ENCODE assay signal across 8 cellular contexts in genomic region chr19:2042485-2043268, GRCh38. TPM values are rescaled to one million over a fixed set of nuclear protein-coding genes. Genes with fewer than 3 reads are reported as not detected.
A peak's percentile ranks its signal among the peaks of the same experiment; 100 is the strongest.
DNase-seq lines count a peak whose midpoint lies in the region; TF ChIP-seq lines count a peak whose summit lies in the region.

No MANE protein-coding gene starts in this region.

- H3K4me3 ChIP-seq in GM12865 (ENCODE audit: low read depth, low read length) (peak overlapping the region; percentile 45), neuronal stem cell (ENCODE audit: low read length in 2 of 2) (peak overlapping the region in 1 of 2 donors; percentile 4)

- peak; percentile 37 for DNase-seq in GM12865 (ENCODE audit: low read depth)
- DNase-seq in effector CD4-positive, alpha-beta T cell, result peak; percentile 20
- no peak for DNase-seq in neuronal stem cell (ENCODE audit: low spot score)
- no peak for DNase-seq in GM20000 (ENCODE audit: low spot score)
- DNase-seq in HuH-7 (ENCODE audit: low spot score), result no peak
- no peak for DNase-seq in kidney glomerular epithelial cell (lab: John Stamatoyannopoulos, UW)
- no peak for DNase-seq in mesenteric fat pad (ENCODE audit: low spot score)

- peak overlapping the region; percentile 36 for H2BK120ac ChIP-seq in neuronal stem cell (ENCODE audit: low read depth, low read length)

- peak overlapping the region; percentile 17 for H4K8ac ChIP-seq in neuronal stem cell (ENCODE audit: low read depth, low read length)

- H4K91ac ChIP-seq in neuronal stem cell (ENCODE audit: low read depth, low read length, poor library complexity), result no peak overlapping the region

- peak overlapping the region; percentile 43 for H2BK15ac ChIP-seq in neuronal stem cell (ENCODE audit: low read length)

- WGBS in neuronal stem cell (ENCODE audit: extremely low coverage in 2 of 2, insufficient read length in 2 of 2, insufficient replicate concordance in 1 of 2), 2 donors, result no CpG with 5 or more reads among the region's 30 CpGs

- peak overlapping the region; percentile 52 for H3K23ac ChIP-seq in neuronal stem cell (ENCODE audit: low read depth, low read length, poor library complexity)

- H3K4me2 ChIP-seq in neuronal stem cell (ENCODE audit: insufficient read depth, low read length, poor library complexity, severe bottlenecking), result peak overlapping the region; percentile 56

- H3K9me3 ChIP-seq in neuronal stem cell (replicated peaks in 1 of 2; ENCODE audit: control insufficient read depth in 2 of 2, insufficient read depth in 1 of 2, low read depth in 1 of 2, low read length in 2 of 2), result no peaks in the 10 kb centered on the region

- no peaks in the 10 kb centered on the region for H3K27me3 ChIP-seq in neuronal stem cell (ENCODE audit: control insufficient read depth in 3 of 3, insufficient read depth in 3 of 3, low read depth in 1 of 3, low read length in 3 of 3)

- H3K4me1 ChIP-seq in neuronal stem cell (ENCODE audit: control insufficient read depth in 2 of 2, insufficient read depth in 1 of 2, low read depth in 1 of 2, low read length in 2 of 2), result peaks cover 0 to 23% of the 10 kb centered on the region in 2 donors

- peak overlapping the region; percentile 81 for H3K27ac ChIP-seq in neuronal stem cell (replicated peaks; ENCODE audit: low read length)

- peaks cover 52 to 93% of the 10 kb centered on the region in 2 donors for H3K36me3 ChIP-seq in neuronal stem cell (replicated peaks in 1 of 2; ENCODE audit: control insufficient read depth in 2 of 2, insufficient read depth in 2 of 2, low read length in 2 of 2)

- no peak; the same call in 1 of the 2 replicates for TF ChIP-seq EP300 in Ishikawa (IDR thresholded peaks at IDR 0.05; ENCODE audit: borderline replicate concordance)

- peak overlapping the region; percentile 100 for H2AK5ac ChIP-seq in neuronal stem cell (ENCODE audit: low read depth, low read length)

- peak overlapping the region; percentile 80 for H3K18ac ChIP-seq in neuronal stem cell (ENCODE audit: low read length)

- peak overlapping the region; percentile 70 for H2BK5ac ChIP-seq in neuronal stem cell (ENCODE audit: low read length)

- no peak overlapping the region for H3K9ac ChIP-seq in neuronal stem cell (ENCODE audit: low read depth, low read length, poor library complexity)

- no peak overlapping the region for H2AFZ ChIP-seq in neuronal stem cell (ENCODE audit: low read length)

- TF ChIP-seq CTCF in GM12865 (IDR thresholded peaks at IDR 0.05; ENCODE audit: insufficient read depth, low read depth, low read length, missing control alignments), result no peak
- TF ChIP-seq CTCF in GM20000 (IDR thresholded peaks at IDR 0.05; ENCODE audit: extremely low read depth, missing control alignments), result no peak

- peak overlapping the region; percentile 93 for H2BK12ac ChIP-seq in neuronal stem cell (ENCODE audit: low read length)

- peak overlapping the region; percentile 90 for H3K14ac ChIP-seq in neuronal stem cell (ENCODE audit: low read length)

- H3K79me1 ChIP-seq in neuronal stem cell (ENCODE audit: low read depth, low read length), result peaks cover 51% of the 10 kb centered on the region

- TF ChIP-seq RAD21 in Ishikawa (IDR thresholded peaks at IDR 0.05; ENCODE audit: low read depth), result no peak

- H3K4ac ChIP-seq in neuronal stem cell (ENCODE audit: low read length), result peak overlapping the region; percentile 5

TF ChIP-seq in Ishikawa, 13 proteins besides CTCF, POLR2A, EP300 and RAD21:
- TF ChIP-seq TEAD4 (IDR thresholded peaks at IDR 0.05), result no peak
- TF ChIP-seq FOXM1 (IDR thresholded peaks at IDR 0.05; ENCODE audit: borderline replicate concordance, low read depth), result no peak
- TF ChIP-seq TCF12 (IDR thresholded peaks at IDR 0.05; ENCODE audit: low read depth), result peak; percentile 21; the same call in 1 of the 2 replicates
- no peak for TF ChIP-seq REST (IDR thresholded peaks at IDR 0.05; ENCODE audit: low read depth)
- no peak for TF ChIP-seq USF1 (IDR thresholded peaks at IDR 0.05)
- peak; percentile 57; the same call in 1 of the 2 replicates for TF ChIP-seq NFIC (IDR thresholded peaks at IDR 0.05)
- peak; percentile 49; the same call in 1 of the 2 replicates for TF ChIP-seq MAX (IDR thresholded peaks at IDR 0.05)
- no peak for TF ChIP-seq YY1 (IDR thresholded peaks at IDR 0.05; ENCODE audit: low read depth)
- peak; percentile 98 for TF ChIP-seq ZBTB7A (IDR thresholded peaks at IDR 0.05; ENCODE audit: low read depth)
TF ChIP-seq in Ishikawa: peak in this region for 4.

RNA-seq across cellular contexts. Expression of gene MKNK2, which starts 8.4 kb away (rescaled TPM):
- polyA plus RNA-seq in neuronal stem cell (2013, experiment 1 of 2), result 138 TPM
- 146 TPM for polyA plus RNA-seq in neuronal stem cell (2013, experiment 2 of 2)
- total RNA-seq in mesenteric fat pad, result 240 TPM

RNA-seq across cellular contexts. Expression of gene BTBD2, which starts 27.2 kb away (rescaled TPM):
- 148 TPM for polyA plus RNA-seq in neuronal stem cell (2013, experiment 1 of 2)
- 141 TPM for polyA plus RNA-seq in neuronal stem cell (2013, experiment 2 of 2)
- total RNA-seq in mesenteric fat pad, result 61.4 TPM

RNA-seq across cellular contexts. Expression of gene MOB3A, which starts 53.4 kb away (rescaled TPM):
- 15.6 TPM for polyA plus RNA-seq in neuronal stem cell (2013, experiment 1 of 2)
- 16.1 TPM for polyA plus RNA-seq in neuronal stem cell (2013, experiment 2 of 2)
- total RNA-seq in mesenteric fat pad, result 79.4 TPM

RNA-seq across cellular contexts. Expression of gene IZUMO4, which starts 54.0 kb away (rescaled TPM):
- 2.5 TPM for polyA plus RNA-seq in neuronal stem cell (2013, experiment 1 of 2)
- 2.3 TPM for polyA plus RNA-seq in neuronal stem cell (2013, experiment 2 of 2)
- total RNA-seq in mesenteric fat pad, result 2.4 TPM

Comparison
In these comparisons a context has a peak if more than half of its experiments do, and no peak if none do; other contexts are left out.
1. DNase-seq: peak in GM12865 (single experiment) and effector CD4-positive, alpha-beta T cell (single experiment); none in neuronal stem cell (single experiment), GM20000 (single experiment), HuH-7 (single experiment), kidney glomerular epithelial cell (single experiment) and mesenteric fat pad (single experiment).